In the genomic region with DNA sequence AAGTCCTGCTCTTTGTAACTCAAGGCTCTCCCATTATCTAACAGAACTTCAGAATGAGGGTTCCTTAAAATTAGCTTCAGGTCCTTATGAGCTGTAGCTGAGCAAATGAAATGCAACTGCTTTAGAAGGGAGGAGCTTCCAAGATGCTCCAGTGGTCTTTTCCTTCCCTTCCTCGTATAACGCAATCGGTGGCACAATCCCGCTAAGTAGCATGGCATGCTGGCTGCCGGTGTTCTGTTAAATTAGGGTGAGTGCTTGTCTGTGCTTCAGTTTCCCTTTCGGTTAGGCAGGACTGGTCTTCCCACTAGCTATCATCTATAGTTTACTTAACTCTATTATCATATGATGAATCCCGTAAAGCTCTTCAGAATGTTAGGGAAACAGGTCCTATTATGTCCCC, we compare ENCODE assay signal across 8 cellular contexts. TPM values are rescaled to one million over a fixed set of nuclear protein-coding genes. Genes with fewer than 3 reads are reported as not detected.
A peak's percentile ranks its signal among the peaks of the same experiment; 100 is the strongest.
DNase-seq lines count a peak whose midpoint lies in the region; ATAC-seq, FAIRE-seq and TF ChIP-seq lines count a peak whose summit lies in the region.

No MANE protein-coding gene starts in this region.

- H3K4me2 ChIP-seq in astrocyte (ENCODE audit: low read length), result peak overlapping the region; percentile 87

- peaks cover 8% of the 10 kb centered on the region for H3K27me3 ChIP-seq in astrocyte (ENCODE audit: insufficient read depth, low read length)
- no peaks in the 10 kb centered on the region for H3K27me3 ChIP-seq in stomach

- H4K20me1 ChIP-seq in astrocyte (ENCODE audit: insufficient read depth, low read length), result no peaks in the 10 kb centered on the region

- H3K4me3 Mint-ChIP-seq in activated T-cell treated with anti-CD3 and anti-CD28 coated beads, Interleukin-2, amount 50 U/mL, for 4 hours, result peak overlapping the region; percentile 89
- peak overlapping the region; percentile 90 for H3K4me3 Mint-ChIP-seq in astrocyte (ENCODE audit: unreplicated experiment)

- ATAC-seq in activated T-cell treated with anti-CD3 and anti-CD28 coated beads, Interleukin-2, amount 50 U/mL, for 4 hours, result peak; percentile 46 to 47
- ATAC-seq in left lobe of liver (peak; percentile 34), HG03139 (IDR thresholded peaks at IDR 0.05; ENCODE audit: unreplicated experiment) (no peak)

- peak overlapping the region; percentile 58 for H3K4me3 ChIP-seq in astrocyte (ENCODE audit: insufficient read depth, low read depth, low read length)
- peak overlapping the region; percentile 57 to 71 (median 58) for H3K4me3 ChIP-seq in stomach

- peaks cover 12% of the 10 kb centered on the region for H3K36me3 Mint-ChIP-seq in activated T-cell treated with anti-CD3 and anti-CD28 coated beads, Interleukin-2, amount 50 U/mL, for 4 hours (ENCODE audit: insufficient read depth)
- H3K36me3 Mint-ChIP-seq in astrocyte (ENCODE audit: low read depth, unreplicated experiment), result peaks cover 4% of the 10 kb centered on the region

- peak overlapping the region; percentile 39 for H3K9ac ChIP-seq in astrocyte (ENCODE audit: low read length)

- peaks cover 60% of the 10 kb centered on the region for H3K4me1 Mint-ChIP-seq in activated T-cell treated with anti-CD3 and anti-CD28 coated beads, Interleukin-2, amount 50 U/mL, for 4 hours (ENCODE audit: low read depth)
- H3K4me1 Mint-ChIP-seq in astrocyte (ENCODE audit: low read depth, unreplicated experiment), result peaks cover 5% of the 10 kb centered on the region

- H3K79me2 ChIP-seq in astrocyte (ENCODE audit: insufficient read depth, low read length), result no peaks in the 10 kb centered on the region

- DNase-seq in activated T-cell treated with anti-CD3 and anti-CD28 coated beads, Interleukin-2, amount 50 U/mL, for 4 hours, result peak; percentile 12
- no peak for DNase-seq in activated T-cell treated with anti-CD3 and anti-CD28 coated beads for 4 hours
- peak; percentile 31 for DNase-seq in LoVo (ENCODE audit: low spot score)
- DNase-seq in astrocyte (ENCODE audit: low read depth), result no peak
- DNase-seq in left lobe of liver (ENCODE audit: low spot score), result no peak
- no peak for DNase-seq in stomach
- DNase-seq in cerebellum (ENCODE audit: low spot score), result no peak

- TF ChIP-seq POLR2A in stomach (IDR thresholded peaks at IDR 0.05), result no peak

- no peaks in the 10 kb centered on the region for H3K27me3 Mint-ChIP-seq in activated T-cell treated with anti-CD3 and anti-CD28 coated beads, Interleukin-2, amount 50 U/mL, for 4 hours (ENCODE audit: low read depth)
- peaks cover 11% of the 10 kb centered on the region for H3K27me3 Mint-ChIP-seq in astrocyte (ENCODE audit: low read depth, unreplicated experiment)

- FAIRE-seq in astrocyte (lab: Jason Lieb, UNC), result no peak

- no peaks in the 10 kb centered on the region for H3K9me3 Mint-ChIP-seq in activated T-cell treated with anti-CD3 and anti-CD28 coated beads, Interleukin-2, amount 50 U/mL, for 4 hours
- no peaks in the 10 kb centered on the region for H3K9me3 Mint-ChIP-seq in astrocyte (ENCODE audit: unreplicated experiment)

- intact Hi-C loops in stomach (cut with DNase I; ENCODE audit: low total_unique reads), result no loop called here

- no peaks in the 10 kb centered on the region for H3K36me3 ChIP-seq in astrocyte (ENCODE audit: insufficient read depth, low read length)
- peaks cover 0 to 3% (median 0%) of the 10 kb centered on the region in 4 donors for H3K36me3 ChIP-seq in stomach

- no peak overlapping the region for H2AFZ ChIP-seq in astrocyte (ENCODE audit: low read depth, low read length)

- H3K27ac ChIP-seq in astrocyte (ENCODE audit: low read depth, low read length), result no peak overlapping the region
- H3K27ac ChIP-seq in stomach, result peak overlapping the region; percentile 88 to 95 (median 93)

- H3K9me3 ChIP-seq in astrocyte (ENCODE audit: insufficient read depth, low read depth, low read length) (no peaks in the 10 kb centered on the region), stomach (no peaks in the 10 kb centered on the region)

- no peak for TF ChIP-seq EP300 in stomach (IDR thresholded peaks at IDR 0.05)

- 0 to 6% (median 2%) methylated on average over 7 of the region's 7 CpGs for WGBS in stomach, 5 donors

- H3K4me1 ChIP-seq in astrocyte (ENCODE audit: insufficient read depth, low read length), result peaks cover 4% of the 10 kb centered on the region
- H3K4me1 ChIP-seq in stomach, result peaks cover 18 to 60% (median 44%) of the 10 kb centered on the region in 4 donors

- H3K27ac Mint-ChIP-seq in astrocyte (ENCODE audit: unreplicated experiment), result no peak overlapping the region

- TF ChIP-seq CTCF in astrocyte (IDR thresholded peaks at IDR 0.05; ENCODE audit: insufficient read depth, low read depth, low read length), result no peak
- TF ChIP-seq CTCF in stomach (IDR thresholded peaks at IDR 0.05), result no peak

RNA-seq across cellular contexts. Expression of a gene that starts 0.9 kb away (rescaled TPM):
- 10 to 100 TPM; 16.1 to 19.7 (median 17.0) TPM for total RNA-seq in activated T-cell treated with anti-CD3 and anti-CD28 coated beads, Interleukin-2, amount 50 U/mL, for 4 hours
- total RNA-seq in astrocyte (5.0 and 5.2 TPM in 2 replicates), left lobe of liver (5.9 TPM), stomach (10 to 100 TPM in 4 of 5 donors, 1 to 10 TPM in 1; 4.1 to 36.8 (median 16.2) TPM), cerebellum (1.00 TPM)
- 10 to 100 TPM in 2 of 3 donors, 1 to 10 TPM in 1; 6.8 to 17.3 (median 11.0) TPM for polyA plus RNA-seq in stomach

Comparison
In these comparisons a context has a peak if more than half of its experiments do, and no peak if none do; other contexts are left out.
1. DNase-seq: peak in activated T-cell treated with anti-CD3 and anti-CD28 coated beads, Interleukin-2, amount 50 U/mL, for 4 hours (single experiment) and LoVo (single experiment); none in activated T-cell treated with anti-CD3 and anti-CD28 coated beads for 4 hours (single experiment), astrocyte (single experiment), left lobe of liver (single experiment), stomach (single experiment) and cerebellum (single experiment).